In the genomic region with DNA sequence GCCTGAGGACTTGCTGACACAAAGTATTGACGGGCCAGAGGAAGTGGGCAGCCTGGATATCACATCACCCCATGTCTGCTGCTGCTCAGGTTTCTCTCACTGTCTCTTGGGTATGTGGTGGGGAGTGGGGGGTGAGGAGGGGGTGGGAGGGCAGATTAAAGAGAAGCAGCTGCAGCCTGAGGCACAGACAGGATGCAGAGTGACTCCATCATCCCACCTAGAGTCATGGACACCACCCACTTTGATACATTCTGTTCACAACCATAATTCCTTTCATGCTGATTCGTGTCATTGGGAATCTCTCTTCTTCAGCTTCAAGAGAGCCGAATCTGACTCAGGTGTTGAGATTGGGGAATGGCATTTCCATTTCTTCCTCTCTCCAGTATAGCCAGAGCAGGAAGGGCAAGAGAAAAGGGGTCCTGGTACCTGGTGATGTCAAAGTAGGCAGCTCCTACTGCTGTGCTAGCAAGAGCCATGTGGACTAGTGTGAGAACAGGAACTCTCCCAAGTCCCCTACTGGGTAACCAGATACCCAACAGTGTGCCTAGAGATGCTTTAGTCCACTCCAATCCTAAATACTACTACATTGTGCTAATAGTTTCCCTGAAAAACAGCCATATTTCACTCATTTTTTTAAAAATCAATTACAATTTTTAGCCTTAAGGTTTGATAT, we compare ENCODE assay signal across 9 cellular contexts. TPM values are rescaled to one million over a fixed set of nuclear protein-coding genes. Genes with fewer than 3 reads are reported as not detected.
DNase-seq lines count a peak whose midpoint lies in the region; ATAC-seq and TF ChIP-seq lines count a peak whose summit lies in the region.
"Had no signal": no experiment of that assay in that cellular context is flagged by ENCODE, and none has a peak within 500 bp of the region (broad histone marks: within the 10 kb centered on the region; RNA-seq: fewer than 3 reads in every experiment).

No MANE protein-coding gene starts in this region.

- no peak for DNase-seq in activated CD8-positive, alpha-beta memory T cell treated with anti-CD3 and anti-CD28 coated beads, Interleukin-2, amount 10 ng/mL, durations not matched to agents 7 days and 5 days
- DNase-seq in activated CD8-positive, alpha-beta memory T cell treated with anti-CD3 and anti-CD28 coated beads for 24 hours: no peak
- DNase-seq in activated CD4-positive, alpha-beta memory T cell treated with anti-CD3 and anti-CD28 coated beads for 36 hours: peak; percentile 30
- DNase-seq in islet precursor cell (peak; percentile 60), neural progenitor cell (ENCODE audit: low spot score) (no peak), COLO829 (ENCODE audit: low spot score) (no peak)
- DNase-seq: adrenal gland had no signal

- H4K20me1 ChIP-seq in neural progenitor cell (ENCODE audit: low read depth): no peaks in the 10 kb centered on the region

- POLR2A ChIA-PET in activated CD4-positive, alpha-beta memory T cell treated with anti-CD3 and anti-CD28 coated beads for 36 hours (lab: Charles Lee): interaction anchor here (0.9 to 3.3 kb wide), 2 partner anchors 8 to 22 kb away, joined by 6 to 27 read pairs; a partner anchor contains a TSS

- no peaks in the 10 kb centered on the region for H3K9me3 Mint-ChIP-seq in activated CD8-positive, alpha-beta memory T cell treated with anti-CD3 and anti-CD28 coated beads, Interleukin-2, amount 10 ng/mL, durations not matched to agents 7 days and 5 days (ENCODE audit: low read depth)
- H3K9me3 Mint-ChIP-seq in activated CD4-positive, alpha-beta memory T cell treated with anti-CD3 and anti-CD28 coated beads for 36 hours: no peaks in the 10 kb centered on the region
- peaks cover 3% of the 10 kb centered on the region for H3K9me3 Mint-ChIP-seq in neural progenitor cell

- no peak overlapping the region for H3K4me2 ChIP-seq in neural progenitor cell

- H3K36me3 ChIP-seq in thymus (ENCODE audit: control insufficient read depth, insufficient read depth) (no peaks in the 10 kb centered on the region), neural progenitor cell (no peaks in the 10 kb centered on the region)
- H3K36me3 ChIP-seq: adrenal gland had no signal

- ATAC-seq in activated CD8-positive, alpha-beta memory T cell treated with anti-CD3 and anti-CD28 coated beads, Interleukin-2, amount 10 ng/mL, durations not matched to agents 7 days and 5 days: no peak
- ATAC-seq in HG03571 (IDR thresholded peaks at IDR 0.05; ENCODE audit: unreplicated experiment): no peak

- intact Hi-C loops in activated CD4-positive, alpha-beta memory T cell treated with anti-CD3 and anti-CD28 coated beads for 36 hours (cut with micrococcal nuclease): loop anchor here (1.0 to 10.0 kb wide), 7 partner anchors 7 to 1861 kb away; no protein-coding TSS in a partner anchor

- H3K9me3 ChIP-seq in thymus (ENCODE audit: control insufficient read depth) (no peaks in the 10 kb centered on the region), neural progenitor cell (ENCODE audit: low read depth) (no peaks in the 10 kb centered on the region)
- H3K9me3 ChIP-seq: adrenal gland had no signal

- no peaks in the 10 kb centered on the region for H3K36me3 Mint-ChIP-seq in activated CD8-positive, alpha-beta memory T cell treated with anti-CD3 and anti-CD28 coated beads, Interleukin-2, amount 10 ng/mL, durations not matched to agents 7 days and 5 days
- peaks cover 7% of the 10 kb centered on the region for H3K36me3 Mint-ChIP-seq in activated CD4-positive, alpha-beta memory T cell treated with anti-CD3 and anti-CD28 coated beads for 36 hours
- H3K36me3 Mint-ChIP-seq in neural progenitor cell: no peaks in the 10 kb centered on the region

- CTCF ChIA-PET in activated CD8-positive, alpha-beta memory T cell treated with anti-CD3 and anti-CD28 coated beads, Interleukin-2, amount 10 ng/mL, durations not matched to agents 7 days and 5 days (lab: Charles Lee): interaction anchor here (1.3 kb wide), 1 partner anchor 22 kb away, joined by 5 read pairs; a partner anchor contains a TSS
- CTCF ChIA-PET in activated CD4-positive, alpha-beta memory T cell treated with anti-CD3 and anti-CD28 coated beads for 36 hours (lab: Charles Lee): interaction anchor here (0.9 kb wide), 1 partner anchor 22 kb away, joined by 4 read pairs; no protein-coding TSS in a partner anchor

- H3K27me3 ChIP-seq in thymus (ENCODE audit: control insufficient read depth, insufficient read depth) (no peaks in the 10 kb centered on the region), neural progenitor cell (no peaks in the 10 kb centered on the region)
- H3K27me3 ChIP-seq: adrenal gland had no signal

- no peak overlapping the region for H3K4me3 Mint-ChIP-seq in activated CD8-positive, alpha-beta memory T cell treated with anti-CD3 and anti-CD28 coated beads, Interleukin-2, amount 10 ng/mL, durations not matched to agents 7 days and 5 days
- no peak overlapping the region for H3K4me3 Mint-ChIP-seq in activated CD4-positive, alpha-beta memory T cell treated with anti-CD3 and anti-CD28 coated beads for 36 hours
- H3K4me3 Mint-ChIP-seq in neural progenitor cell: no peak overlapping the region

- 86% methylated on average over 3 of the region's 3 CpGs for WGBS in thymus

- H3K27ac Mint-ChIP-seq in activated CD8-positive, alpha-beta memory T cell treated with anti-CD3 and anti-CD28 coated beads, Interleukin-2, amount 10 ng/mL, durations not matched to agents 7 days and 5 days: peak overlapping the region; percentile 53
- H3K27ac Mint-ChIP-seq in activated CD4-positive, alpha-beta memory T cell treated with anti-CD3 and anti-CD28 coated beads for 36 hours: peak overlapping the region; percentile 41
- no peak overlapping the region for H3K27ac Mint-ChIP-seq in neural progenitor cell

- H3K4me1 Mint-ChIP-seq in activated CD8-positive, alpha-beta memory T cell treated with anti-CD3 and anti-CD28 coated beads, Interleukin-2, amount 10 ng/mL, durations not matched to agents 7 days and 5 days: peaks cover 62% of the 10 kb centered on the region
- H3K4me1 Mint-ChIP-seq in activated CD4-positive, alpha-beta memory T cell treated with anti-CD3 and anti-CD28 coated beads for 36 hours (ENCODE audit: low read depth): peaks cover 73% of the 10 kb centered on the region
- H3K4me1 Mint-ChIP-seq in neural progenitor cell: peaks cover 24% of the 10 kb centered on the region

- peak overlapping the region; percentile 69 for H3K27ac ChIP-seq in thymus (ENCODE audit: low read depth)
- H3K27ac ChIP-seq in neural progenitor cell: no peak overlapping the region
- H3K27ac ChIP-seq: adrenal gland had no signal

- H3K4me1 ChIP-seq in thymus (ENCODE audit: control insufficient read depth, insufficient read depth, low read length) (peaks cover 14% of the 10 kb centered on the region), neural progenitor cell (no peaks in the 10 kb centered on the region)

- TF ChIP-seq CTCF in neural progenitor cell (IDR thresholded peaks at IDR 0.05): no peak

- H3K4me3 ChIP-seq in thymus (ENCODE audit: low read length) (no peak overlapping the region), neural progenitor cell (no peak overlapping the region)
- H3K4me3 ChIP-seq: adrenal gland had no signal

- no peaks in the 10 kb centered on the region for H3K27me3 Mint-ChIP-seq in activated CD8-positive, alpha-beta memory T cell treated with anti-CD3 and anti-CD28 coated beads, Interleukin-2, amount 10 ng/mL, durations not matched to agents 7 days and 5 days
- no peaks in the 10 kb centered on the region for H3K27me3 Mint-ChIP-seq in activated CD4-positive, alpha-beta memory T cell treated with anti-CD3 and anti-CD28 coated beads for 36 hours
- H3K27me3 Mint-ChIP-seq in neural progenitor cell (ENCODE audit: insufficient read depth, low read depth): peaks cover 9% of the 10 kb centered on the region

- H3K79me2 ChIP-seq in neural progenitor cell (ENCODE audit: low read depth): no peaks in the 10 kb centered on the region

- no peaks in the 10 kb centered on the region for H3F3A ChIP-seq in neural progenitor cell (ENCODE audit: low read depth)

- no peak overlapping the region for H2AFZ ChIP-seq in neural progenitor cell (replicated peaks)

- no peak overlapping the region for H3K9ac ChIP-seq in neural progenitor cell

RNA-seq across cellular contexts. Expression of a gene that starts 22.4 kb away (rescaled TPM):
- total RNA-seq in activated CD8-positive, alpha-beta memory T cell treated with anti-CD3 and anti-CD28 coated beads, Interleukin-2, amount 10 ng/mL, durations not matched to agents 7 days and 5 days: 1 to 10 TPM; 4.3 to 7.2 TPM
- 10 to 100 TPM in 1 of 2 experiments, 1 to 10 TPM in 1; 9.9 to 10.4 TPM for total RNA-seq in activated CD4-positive, alpha-beta memory T cell treated with anti-CD3 and anti-CD28 coated beads for 36 hours
- polyA plus RNA-seq in thymus: 38.4 TPM
- 8.6 and 11.0 TPM in 2 replicates for total RNA-seq in neural progenitor cell (ENCODE audit: low replicate concordance)

Comparison
In these comparisons a context has a peak if more than half of its experiments do, and no peak if none do; other contexts are left out.
1. DNase-seq: peak in activated CD4-positive, alpha-beta memory T cell treated with anti-CD3 and anti-CD28 coated beads for 36 hours (single experiment) and islet precursor cell (single experiment); none in activated CD8-positive, alpha-beta memory T cell treated with anti-CD3 and anti-CD28 coated beads, Interleukin-2, amount 10 ng/mL, durations not matched to agents 7 days and 5 days (single experiment), activated CD8-positive, alpha-beta memory T cell treated with anti-CD3 and anti-CD28 coated beads for 24 hours (single experiment), neural progenitor cell (single experiment) and COLO829 (single experiment).